ENCODE assay signal across 9 cellular contexts in the genomic region with DNA sequence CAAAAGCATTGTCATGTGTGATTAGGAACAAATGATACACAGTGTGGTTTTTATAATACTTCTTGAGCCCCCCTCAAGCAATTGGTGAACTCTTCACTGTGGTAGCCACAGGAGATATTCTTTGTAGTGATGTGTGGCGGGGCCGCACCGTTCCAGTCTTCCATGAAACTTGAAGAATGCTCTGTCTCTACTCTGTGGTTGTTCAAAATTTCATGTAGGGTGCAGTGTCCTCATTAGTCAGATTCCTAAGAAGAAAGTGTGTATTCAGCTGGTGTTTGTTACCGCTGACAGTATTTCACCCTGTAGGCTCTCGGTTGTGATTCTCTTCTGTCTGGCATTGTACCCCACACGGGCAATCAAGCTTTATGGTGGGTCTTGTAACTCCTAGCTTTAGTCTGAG. TPM values are rescaled to one million over a fixed set of nuclear protein-coding genes. Genes with fewer than 3 reads are reported as not detected.
DNase-seq lines count a peak whose midpoint lies in the region; ATAC-seq, FAIRE-seq and TF ChIP-seq lines count a peak whose summit lies in the region.
"Had no signal": no experiment of that assay in that cellular context is flagged by ENCODE, and none has a peak within 500 bp of the region (broad histone marks: within the 10 kb centered on the region; RNA-seq: fewer than 3 reads in every experiment).

No MANE protein-coding gene starts in this region.

- H3K36me3 Mint-ChIP-seq in T-helper 17 cell (ENCODE audit: low read depth) (peaks cover 5% of the 10 kb centered on the region), naive B cell (peaks cover 6 to 13% of the 10 kb centered on the region in 2 donors)

- ATAC-seq in GM19452 (IDR thresholded peaks at IDR 0.05; ENCODE audit: unreplicated experiment) = peak; percentile 4
- ATAC-seq in T-helper 17 cell = peak; percentile 1
- no peak for ATAC-seq in naive B cell (ENCODE audit: low read depth in 2 of 2)

- H3K4me1 Mint-ChIP-seq in T-helper 17 cell (peaks cover 64% of the 10 kb centered on the region), naive B cell (peaks cover 64 to 81% (median 74%) of the 10 kb centered on the region in 3 donors)

- no peaks in the 10 kb centered on the region for H3K27me3 Mint-ChIP-seq in T-helper 17 cell
- no peaks in the 10 kb centered on the region for H3K27me3 Mint-ChIP-seq in naive B cell

- intact Hi-C loops in adrenal gland (cut with DNase I) = no loop called here

- peaks cover 6 to 50% of the 10 kb centered on the region in 2 donors for H3K4me1 ChIP-seq in adrenal gland (replicated peaks in 1 of 2)

- H3K4me3 Mint-ChIP-seq in T-helper 17 cell = peak overlapping the region; percentile 76
- peak overlapping the region in 7 of 8 donors; percentile 76 to 91 (median 84) for H3K4me3 Mint-ChIP-seq in naive B cell

- no peaks in the 10 kb centered on the region for H3K9me3 Mint-ChIP-seq in naive B cell

- H3K27me3 ChIP-seq in adrenal gland = no peaks in the 10 kb centered on the region

- H3K27ac Mint-ChIP-seq in T-helper 17 cell = peak overlapping the region; percentile 98
- H3K27ac Mint-ChIP-seq in naive B cell = peak overlapping the region in 5 of 6 donors; percentile 26 to 95 (median 84)

- no peak for TF ChIP-seq POLR2A in adrenal gland (IDR thresholded peaks at IDR 0.05)

- no peak overlapping the region for H3K27ac ChIP-seq in adrenal gland

- H3K36me3 ChIP-seq in adrenal gland (replicated peaks in 1 of 2) = peaks cover 0 to under 1% of the 10 kb centered on the region in 2 donors

- WGBS in adrenal gland, 4 donors = 81 to 90% (median 88%) methylated on average over 6 of the region's 6 CpGs

- no peaks in the 10 kb centered on the region for H3K9me3 ChIP-seq in T-helper 17 cell (ENCODE audit: control insufficient read depth, low read length, poor library complexity, severe bottlenecking)
- no peaks in the 10 kb centered on the region for H3K9me3 ChIP-seq in adrenal gland (replicated peaks in 1 of 3)

- DNase-seq in DMS79 treated with DMSO at 0.1 percent for 48 hours (lab: John Stamatoyannopoulos, UW) (peak; percentile 85), T-helper 17 cell (no peak), naive B cell (no peak), adrenal gland (no peak), SW480 (ENCODE audit: low spot score) (no peak), KG1 (lab: John Stamatoyannopoulos, UW) (no peak), D721Med (ENCODE audit: insufficient read length, low spot score) (no peak)
- DNase-seq: NCI-H226 had no signal

- FAIRE-seq in D721Med (lab: Jason Lieb, UNC) = no peak

- TF ChIP-seq CTCF in adrenal gland (IDR thresholded peaks at IDR 0.05) = no peak
- no peak for TF ChIP-seq CTCF in D721Med (IDR thresholded peaks at IDR 0.05; ENCODE audit: insufficient read depth, missing control alignments)

- no peak overlapping the region for H3K4me3 ChIP-seq in adrenal gland

RNA-seq across cellular contexts. Expression of a gene that starts 10.8 kb away (rescaled TPM):
- total RNA-seq in T-helper 17 cell (10 to 100 TPM; 77.0 to 94.6 TPM), adrenal gland (10 to 100 TPM in 7 of 8 donors, 1 to 10 TPM in 1; 5.6 to 40.8 (median 22.1) TPM)
- polyA plus RNA-seq in naive B cell (ENCODE audit: low read depth in 6 of 6) (10 to 100 TPM in 5 of 6 donors, 1 to 10 TPM in 1; 9.4 to 27.8 (median 19.1) TPM), adrenal gland (1 to 10 TPM; 2.8 to 6.4 (median 5.0) TPM)

Comparison
In these comparisons a context has a peak if more than half of its experiments do, and no peak if none do; other contexts are left out.
1. ATAC-seq: peak in GM19452 (single experiment) and T-helper 17 cell (single experiment); none in naive B cell (0 of 2).